Comparison of ENCODE assay signal across 19 cellular contexts in genomic region chr7:127239814-127240213, GRCh38. TPM values are rescaled to one million over a fixed set of nuclear protein-coding genes. Genes with fewer than 3 reads are reported as not detected.
DNase-seq lines count a peak whose midpoint lies in the region; ATAC-seq, FAIRE-seq and TF ChIP-seq lines count a peak whose summit lies in the region.
"Had no signal": no experiment of that assay in that cellular context is flagged by ENCODE, and none has a peak within 500 bp of the region (broad histone marks: within the 10 kb centered on the region; RNA-seq: fewer than 3 reads in every experiment).

No MANE protein-coding gene starts in this region.

- no peaks in the 10 kb centered on the region for H3K9me3 Mint-ChIP-seq in endothelial cell (ENCODE audit: unreplicated experiment)
- H3K9me3 Mint-ChIP-seq: activated naive CD4-positive, alpha-beta T cell treated with anti-CD3 and anti-CD28 coated beads, Interleukin-2, amount 10 ng/mL, durations not matched to agents 7 days and 5 days had no signal

- no peak overlapping the region for H3K4me2 ChIP-seq in Loucy (ENCODE audit: low read depth, low read length, poor library complexity, severe bottlenecking)
- H3K4me2 ChIP-seq: KMS-11 had no signal

- ATAC-seq in GM19035 (IDR thresholded peaks at IDR 0.05; ENCODE audit: unreplicated experiment), result no peak
- ATAC-seq: esophagus mucosa had no signal

- H3K36me3 Mint-ChIP-seq in endothelial cell (ENCODE audit: low read depth, unreplicated experiment), result no peaks in the 10 kb centered on the region
- H3K36me3 Mint-ChIP-seq: activated naive CD4-positive, alpha-beta T cell treated with anti-CD3 and anti-CD28 coated beads, Interleukin-2, amount 10 ng/mL, durations not matched to agents 7 days and 5 days had no signal

- H3K9me2 ChIP-seq in Loucy (replicated peaks; ENCODE audit: low read depth, low read length), result no peaks in the 10 kb centered on the region

- no peaks in the 10 kb centered on the region for H3K27me3 Mint-ChIP-seq in endothelial cell (ENCODE audit: unreplicated experiment)

- no peak overlapping the region for H3K27ac Mint-ChIP-seq in endothelial cell (ENCODE audit: unreplicated experiment)
- H3K27ac Mint-ChIP-seq: activated naive CD4-positive, alpha-beta T cell treated with anti-CD3 and anti-CD28 coated beads, Interleukin-2, amount 10 ng/mL, durations not matched to agents 7 days and 5 days had no signal

- intact Hi-C loops in posterior cingulate gyrus (cut with DNase I), result no loop called here

- no peaks in the 10 kb centered on the region for H3K79me2 ChIP-seq in Loucy (ENCODE audit: insufficient read depth, low read length)

- TF ChIP-seq CTCF in D721Med (IDR thresholded peaks at IDR 0.05; ENCODE audit: insufficient read depth, missing control alignments), result peak; percentile 32
- peak; percentile 56; the same call in 1 of the 2 replicates for TF ChIP-seq CTCF in GM12875 (IDR thresholded peaks at IDR 0.05; ENCODE audit: borderline replicate concordance, insufficient read depth, low read depth, low read length)
- TF ChIP-seq CTCF in Loucy (conservative IDR thresholded peaks at IDR 0.05; ENCODE audit: low read length), result peak; percentile 47
- TF ChIP-seq CTCF in endothelial cell (IDR thresholded peaks at IDR 0.05; ENCODE audit: unreplicated experiment), result peak; percentile 37

- H4K20me1 ChIP-seq in Loucy (ENCODE audit: insufficient read depth, low read length, poor library complexity, severe bottlenecking), result no peaks in the 10 kb centered on the region

- no peaks in the 10 kb centered on the region for H3K36me3 ChIP-seq in Loucy (ENCODE audit: insufficient read depth, low read length)

- no peaks in the 10 kb centered on the region for H3K4me1 Mint-ChIP-seq in endothelial cell (ENCODE audit: unreplicated experiment)
- H3K4me1 Mint-ChIP-seq: activated naive CD4-positive, alpha-beta T cell treated with anti-CD3 and anti-CD28 coated beads, Interleukin-2, amount 10 ng/mL, durations not matched to agents 7 days and 5 days had no signal

- no peaks in the 10 kb centered on the region for H3K9me3 ChIP-seq in Loucy (ENCODE audit: insufficient read depth, low read depth, low read length)

- H3K27me3 ChIP-seq in Loucy (ENCODE audit: insufficient read depth, low read length, poor library complexity, severe bottlenecking), result no peaks in the 10 kb centered on the region

- H2AFZ ChIP-seq in Loucy (ENCODE audit: low read length), result no peak overlapping the region

- H3K4me1 ChIP-seq in Loucy (ENCODE audit: insufficient read depth, low read length, poor library complexity, severe bottlenecking), result no peaks in the 10 kb centered on the region

- H3F3A ChIP-seq in Loucy (ENCODE audit: low read depth), result no peaks in the 10 kb centered on the region

- DNase-seq in D721Med (ENCODE audit: insufficient read length, low spot score), result no peak
- no peak for DNase-seq in endothelial cell (ENCODE audit: low spot score)
- no peak for DNase-seq in NK-92 treated with Interleukin-12 subunit alpha and Interleukin-12 subunit beta, amount 100 ng/mL, for 24 hours (lab: John Stamatoyannopoulos, UW)
- DNase-seq in HT-29 (ENCODE audit: low spot score), result no peak
- DNase-seq in posterior cingulate gyrus, result no peak
- DNase-seq: activated CD8-positive, alpha-beta memory T cell treated with anti-CD3 and anti-CD28 coated beads for 24 hours; activated naive CD4-positive, alpha-beta T cell treated with anti-CD3 and anti-CD28 coated beads, Interleukin-2, amount 10 ng/mL, durations not matched to agents 7 days and 5 days; Calu3; hypothalamus; NCI-H2171 treated with DMSO at 0.1 percent for 48 hours; occipital lobe; stimulated activated CD4-positive, alpha-beta T cell treated with anti-CD3 and anti-CD28 coated beads, Interleukin-12 subunit alpha, Interleukin-12 subunit beta, amount 100 ng/mL, for 4 hours had no signal

- H3K4me3 Mint-ChIP-seq in endothelial cell (ENCODE audit: unreplicated experiment), result no peak overlapping the region
- H3K4me3 Mint-ChIP-seq: activated naive CD4-positive, alpha-beta T cell treated with anti-CD3 and anti-CD28 coated beads, Interleukin-2, amount 10 ng/mL, durations not matched to agents 7 days and 5 days had no signal

- H3K4me3 ChIP-seq in GM12875 (ENCODE audit: low read depth, low read length) (no peak overlapping the region), Loucy (ENCODE audit: low read length, poor library complexity, severe bottlenecking) (no peak overlapping the region)
- H3K4me3 ChIP-seq: lung had no signal

- no peak for FAIRE-seq in D721Med (lab: Jason Lieb, UNC)
- FAIRE-seq: GM18507 had no signal

- H3K9ac ChIP-seq in Loucy (ENCODE audit: low read depth, low read length, poor library complexity, severe bottlenecking), result no peak overlapping the region
- H3K9ac ChIP-seq: KMS-11 had no signal

RNA-seq across cellular contexts. Expression of gene GRM8, which starts 12.9 kb away (rescaled TPM):
- 1.5 TPM for total RNA-seq in endothelial cell (ENCODE audit: unreplicated experiment)
- total RNA-seq in HT-29 (2014; rRNA removed; shearing (Covaris generic)), result not detected in 2 replicates
- total RNA-seq: esophagus mucosa had no signal
